Comparison of ENCODE assay signal across 17 cellular contexts in genomic region chr3:34364345-34364744, GRCh38.
A peak's percentile ranks its signal among the peaks of the same experiment; 100 is the strongest.
DNase-seq lines count a peak whose midpoint lies in the region; ATAC-seq and TF ChIP-seq lines count a peak whose summit lies in the region.
"Had no signal": no experiment of that assay in that cellular context is flagged by ENCODE, and none has a peak within 500 bp of the region (broad histone marks: within the 10 kb centered on the region; RNA-seq: fewer than 3 reads in every experiment).

No MANE protein-coding gene starts in this region.

- H3K4me3 ChIP-seq in endodermal cell (ENCODE audit: low read length) (no peak overlapping the region), mucosa of descending colon (no peak overlapping the region), left ventricle myocardium inferior (no peak overlapping the region)
- H3K4me3 ChIP-seq: stomach had no signal

- H3K9me3 Mint-ChIP-seq in endodermal cell: no peaks in the 10 kb centered on the region
- H3K9me3 Mint-ChIP-seq: natural killer cell had no signal

- H3K9me3 ChIP-seq in endodermal cell (ENCODE audit: control insufficient read depth, low read length) (peaks cover 7% of the 10 kb centered on the region), mucosa of descending colon (no peaks in the 10 kb centered on the region), left ventricle myocardium inferior (replicated peaks) (peaks cover 2% of the 10 kb centered on the region)
- H3K9me3 ChIP-seq: stomach had no signal

- H3K36me3 ChIP-seq in endodermal cell (ENCODE audit: control insufficient read depth, insufficient read depth, low read length) (no peaks in the 10 kb centered on the region), mucosa of descending colon (ENCODE audit: low read depth) (no peaks in the 10 kb centered on the region), left ventricle myocardium inferior (no peaks in the 10 kb centered on the region)
- H3K36me3 ChIP-seq: stomach, WERI-Rb-1 had no signal

- H3K27me3 ChIP-seq in endodermal cell (ENCODE audit: control insufficient read depth, insufficient read depth, low read length, poor library complexity, severe bottlenecking) (no peaks in the 10 kb centered on the region), left ventricle myocardium inferior (ENCODE audit: low read depth) (no peaks in the 10 kb centered on the region)
- H3K27me3 ChIP-seq: stomach had no signal

- H3K36me3 Mint-ChIP-seq in endodermal cell (ENCODE audit: low read depth): no peaks in the 10 kb centered on the region
- H3K36me3 Mint-ChIP-seq: natural killer cell had no signal

- 75 to 91% methylated on average over 2 of the region's 2 CpGs for WGBS in endodermal cell (ENCODE audit: insufficient coverage in 1 of 2, insufficient read length in 1 of 2), 2 experiments

- H3K4me1 Mint-ChIP-seq in endodermal cell: peaks cover 5% of the 10 kb centered on the region

- intact Hi-C loops in mucosa of descending colon (cut with DNase I, micrococcal nuclease): no loop called here
- intact Hi-C loops in left ventricle myocardium inferior (cut with micrococcal nuclease): no loop called here

- H3K27ac Mint-ChIP-seq in endodermal cell: no peak overlapping the region
- H3K27ac Mint-ChIP-seq: dendritic cell treated with granulocyte-macrophage colony-stimulating factor and Interleukin-4, amounts not matched to agents 40 ng/mL and 50 ng/mL, for 4 days; natural killer cell had no signal

- H3K27ac ChIP-seq in endodermal cell (ENCODE audit: low read depth, low read length): no peak overlapping the region
- no peak overlapping the region for H3K27ac ChIP-seq in left ventricle myocardium inferior (replicated peaks)
- H3K27ac ChIP-seq: stomach, WERI-Rb-1 had no signal

- H3K4me1 ChIP-seq in endodermal cell (ENCODE audit: control insufficient read depth, insufficient read depth, low read length): no peaks in the 10 kb centered on the region
- H3K4me1 ChIP-seq in mucosa of descending colon (ENCODE audit: low read depth): no peaks in the 10 kb centered on the region
- no peaks in the 10 kb centered on the region for H3K4me1 ChIP-seq in left ventricle myocardium inferior
- H3K4me1 ChIP-seq: stomach had no signal

- no peaks in the 10 kb centered on the region for H3K27me3 Mint-ChIP-seq in endodermal cell (ENCODE audit: insufficient read depth)

- TF ChIP-seq CTCF in endodermal cell (conservative IDR thresholded peaks at IDR 0.05): peak; percentile 30
- no peak for TF ChIP-seq CTCF in mucosa of descending colon (IDR thresholded peaks at IDR 0.05)
- no peak for TF ChIP-seq CTCF in left ventricle myocardium inferior (IDR thresholded peaks at IDR 0.05; ENCODE audit: borderline replicate concordance)

- H3K4me3 Mint-ChIP-seq in endodermal cell: no peak overlapping the region
- H3K4me3 Mint-ChIP-seq: dendritic cell treated with granulocyte-macrophage colony-stimulating factor and Interleukin-4, amounts not matched to agents 40 ng/mL and 50 ng/mL, for 4 days; natural killer cell had no signal

- DNase-seq in Caki2 (ENCODE audit: low read depth) (peak; percentile 57), NCI-H69 (lab: John Stamatoyannopoulos, UW) (peak; percentile 9), endodermal cell (no peak), mucosa of descending colon (no peak), DMS 273 treated with DMSO at 0.1 percent for 48 hours (lab: John Stamatoyannopoulos, UW) (no peak), left ventricle myocardium inferior (no peak), NCI-H1105 (lab: John Stamatoyannopoulos, UW) (no peak), NK-92 (lab: John Stamatoyannopoulos, UW; ENCODE audit: unreplicated experiment) (no peak)
- DNase-seq: amygdala, Calu3, hippocampal formation, Karpas-422, natural killer cell, NCI-H146, stomach, WERI-Rb-1 had no signal

- no peak overlapping the region for H3K9ac ChIP-seq in endodermal cell (ENCODE audit: extremely low read depth, low read length, poor library complexity, severe bottlenecking)

- ATAC-seq in mucosa of descending colon: peak; percentile 60
- ATAC-seq: natural killer cell had no signal

- in situ Hi-C loops in Caki2 (cut with HindIII; ENCODE audit: low pct_unique_long_range_greater_than_20kb, low sequenced_read_pairs): no loop called here

Comparison
In these comparisons a context has a peak if more than half of its experiments do, and no peak if none do; other contexts are left out.
1. DNase-seq: peak in Caki2 (single experiment) and NCI-H69 (single experiment); none in endodermal cell (single experiment), mucosa of descending colon (0 of 3), DMS 273 treated with DMSO at 0.1 percent for 48 hours (single experiment), left ventricle myocardium inferior (single experiment), NCI-H1105 (single experiment) and NK-92 (single experiment).